Comparison of ENCODE assay signal across 31 cellular contexts in the genomic region with DNA sequence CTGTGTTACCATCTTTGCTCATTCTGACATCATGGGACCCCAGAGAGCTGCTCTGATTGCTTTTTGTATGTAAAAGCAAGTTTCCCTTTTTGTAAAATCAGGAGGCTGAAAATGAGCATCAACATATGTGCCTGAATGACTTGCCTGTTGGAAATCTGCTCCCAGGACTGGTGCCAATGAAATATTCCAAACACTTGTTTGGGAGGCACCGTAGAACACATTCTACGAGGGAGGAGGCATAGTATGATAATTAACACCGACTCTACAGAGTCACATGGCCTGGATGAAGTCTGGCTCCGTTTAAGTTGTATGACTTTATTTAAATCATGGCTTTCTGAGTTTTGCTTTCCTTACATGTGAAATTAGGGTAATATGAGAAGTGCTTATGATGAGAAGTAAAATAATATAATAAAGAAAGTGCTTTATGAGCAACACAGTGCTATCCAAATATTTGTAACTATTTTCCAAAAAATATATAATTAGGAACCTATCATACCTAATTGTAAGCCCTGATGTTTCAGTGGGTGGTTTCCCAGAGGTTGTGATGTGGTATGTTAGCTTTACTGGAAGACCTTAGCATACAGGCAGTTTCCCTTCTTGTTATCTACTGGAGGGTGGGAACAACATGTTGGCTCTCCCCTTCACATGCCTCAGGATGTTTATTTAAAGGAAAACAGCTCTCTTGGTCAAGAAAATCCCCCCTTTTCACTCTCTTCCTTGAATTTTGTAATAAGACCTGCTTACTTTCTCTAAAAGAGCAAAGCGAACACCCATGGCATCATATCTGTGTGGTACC.
DNase-seq lines count a peak whose midpoint lies in the region; ATAC-seq and TF ChIP-seq lines count a peak whose summit lies in the region.
"Had no signal": no experiment of that assay in that cellular context is flagged by ENCODE, and none has a peak within 500 bp of the region (broad histone marks: within the 10 kb centered on the region; RNA-seq: fewer than 3 reads in every experiment).

No MANE protein-coding gene starts in this region.

- no peak overlapping the region for H3K27ac ChIP-seq in thoracic aorta
- H3K27ac ChIP-seq: adrenal gland, C4-2B, colonic mucosa, epithelial cell of prostate, foreskin keratinocyte, right lobe of liver had no signal

- H3K36me3 ChIP-seq in thoracic aorta, result no peaks in the 10 kb centered on the region
- H3K36me3 ChIP-seq: adrenal gland, colonic mucosa, right lobe of liver had no signal

- peaks cover 22 to 41% of the 10 kb centered on the region in 2 donors for H3K4me1 ChIP-seq in thoracic aorta (ENCODE audit: control insufficient read depth in 1 of 2, low read depth in 2 of 2)
- H3K4me1 ChIP-seq: adrenal gland, colonic mucosa, foreskin keratinocyte, right lobe of liver had no signal

- H3K27me3 ChIP-seq in thoracic aorta (replicated peaks; ENCODE audit: insufficient read depth), result no peaks in the 10 kb centered on the region
- H3K27me3 ChIP-seq: adrenal gland, colonic mucosa, foreskin keratinocyte, right lobe of liver had no signal

- TF ChIP-seq CTCF in thoracic aorta (IDR thresholded peaks at IDR 0.05), result no peak

- ATAC-seq in thoracic aorta (ENCODE audit: insufficient number of reproducible peaks, low FRiP score, low read depth), result no peak
- no peak for ATAC-seq in GM21360 (IDR thresholded peaks at IDR 0.05; ENCODE audit: unreplicated experiment)
- no peak for ATAC-seq in HG02610 (IDR thresholded peaks at IDR 0.05; ENCODE audit: unreplicated experiment)
- ATAC-seq: foreskin keratinocyte; naive thymus-derived CD8-positive, alpha-beta T cell; right lobe of liver; stimulated activated naive CD8-positive, alpha-beta T cell treated with anti-CD3 and anti-CD28 coated beads, Interleukin-15, amount 100 ng/mL, for 72 hours; T-cell had no signal

- DNase-seq in DMS 273 treated with DMSO at 0.1 percent for 48 hours (lab: John Stamatoyannopoulos, UW), result peak; percentile 17
- peak; percentile 82 for DNase-seq in NCI-H1694 treated with DMSO at 0.1 percent for 48 hours (lab: John Stamatoyannopoulos, UW)
- DNase-seq in fibroblast of peridontal ligament (ENCODE audit: extremely low read depth), result peak; percentile 80
- no peak for DNase-seq in thoracic aorta (ENCODE audit: low spot score)
- DNase-seq in midbrain (lab: John Stamatoyannopoulos, UW), result no peak
- DNase-seq: activated CD4-positive, alpha-beta memory T cell treated with anti-CD3 and anti-CD28 coated beads for 36 hours; activated CD4-positive, alpha-beta T cell treated with anti-CD3 and anti-CD28 coated beads for 1 hour; activated naive CD4-positive, alpha-beta T cell; adrenal gland; Calu3; colonic mucosa; DND-41; effector CD8-positive, alpha-beta T cell; foreskin keratinocyte; head of caudate nucleus; HFFc6; kidney; naive thymus-derived CD8-positive, alpha-beta T cell; NCI-H1048; NCI-H187 treated with DMSO at 0.1 percent for 48 hours; NCI-H2171 treated with DMSO at 0.1 percent for 48 hours; NCI-H510A; right lobe of liver; stimulated activated CD4-positive, alpha-beta T cell treated with anti-CD3 and anti-CD28 coated beads, Interleukin-12 subunit alpha, Interleukin-12 subunit beta, amount 100 ng/mL, for 4 hours; stimulated activated CD4-positive, alpha-beta T cell treated with anti-CD3 and anti-CD28 coated beads, Interleukin-2, amount 100 ng/mL, for 48 hours; stimulated activated naive CD8-positive, alpha-beta T cell treated with anti-CD3 and anti-CD28 coated beads, Interleukin-15, amount 100 ng/mL, for 72 hours; T-cell had no signal

- H3K9me3 ChIP-seq in thoracic aorta, result no peaks in the 10 kb centered on the region
- H3K9me3 ChIP-seq: adrenal gland, colonic mucosa, right lobe of liver had no signal

- H3K4me3 ChIP-seq in thoracic aorta, result peak overlapping the region; percentile 45
- H3K4me3 ChIP-seq: adrenal gland, colonic mucosa, right lobe of liver had no signal

Comparison
In these comparisons a context has a peak if more than half of its experiments do, and no peak if none do; other contexts are left out.
1. DNase-seq: peak in DMS 273 treated with DMSO at 0.1 percent for 48 hours (single experiment), NCI-H1694 treated with DMSO at 0.1 percent for 48 hours (single experiment) and fibroblast of peridontal ligament (single experiment); none in thoracic aorta (single experiment) and midbrain (single experiment).